1 cellular context compared by ENCODE assay signal in the genomic region with DNA sequence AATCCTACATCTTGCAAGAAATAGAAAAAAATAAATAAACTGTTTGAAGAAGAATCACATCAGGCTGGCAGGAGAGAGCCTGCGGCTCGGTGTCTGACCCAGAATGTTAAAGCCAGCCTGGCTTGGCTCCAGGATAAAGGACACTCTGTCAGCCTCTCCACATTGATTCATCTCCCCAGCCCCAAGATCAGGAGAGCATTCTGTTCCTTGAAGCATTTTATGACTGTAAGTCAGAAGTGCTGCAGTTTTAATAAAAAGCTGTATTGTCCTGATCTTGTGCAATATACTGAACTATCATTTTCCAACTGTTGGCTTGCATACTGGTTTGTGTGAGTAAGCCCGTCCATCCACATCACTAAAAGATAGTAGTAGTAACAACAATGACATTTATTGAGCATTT.
TF ChIP-seq lines count a peak whose summit lies in the region.

No MANE protein-coding gene starts in this region.

TF ChIP-seq in GM23338, 12 proteins besides CTCF, POLR2A, EP300 and RAD21 (continued from another document):
- TF ChIP-seq, protein P1, sequence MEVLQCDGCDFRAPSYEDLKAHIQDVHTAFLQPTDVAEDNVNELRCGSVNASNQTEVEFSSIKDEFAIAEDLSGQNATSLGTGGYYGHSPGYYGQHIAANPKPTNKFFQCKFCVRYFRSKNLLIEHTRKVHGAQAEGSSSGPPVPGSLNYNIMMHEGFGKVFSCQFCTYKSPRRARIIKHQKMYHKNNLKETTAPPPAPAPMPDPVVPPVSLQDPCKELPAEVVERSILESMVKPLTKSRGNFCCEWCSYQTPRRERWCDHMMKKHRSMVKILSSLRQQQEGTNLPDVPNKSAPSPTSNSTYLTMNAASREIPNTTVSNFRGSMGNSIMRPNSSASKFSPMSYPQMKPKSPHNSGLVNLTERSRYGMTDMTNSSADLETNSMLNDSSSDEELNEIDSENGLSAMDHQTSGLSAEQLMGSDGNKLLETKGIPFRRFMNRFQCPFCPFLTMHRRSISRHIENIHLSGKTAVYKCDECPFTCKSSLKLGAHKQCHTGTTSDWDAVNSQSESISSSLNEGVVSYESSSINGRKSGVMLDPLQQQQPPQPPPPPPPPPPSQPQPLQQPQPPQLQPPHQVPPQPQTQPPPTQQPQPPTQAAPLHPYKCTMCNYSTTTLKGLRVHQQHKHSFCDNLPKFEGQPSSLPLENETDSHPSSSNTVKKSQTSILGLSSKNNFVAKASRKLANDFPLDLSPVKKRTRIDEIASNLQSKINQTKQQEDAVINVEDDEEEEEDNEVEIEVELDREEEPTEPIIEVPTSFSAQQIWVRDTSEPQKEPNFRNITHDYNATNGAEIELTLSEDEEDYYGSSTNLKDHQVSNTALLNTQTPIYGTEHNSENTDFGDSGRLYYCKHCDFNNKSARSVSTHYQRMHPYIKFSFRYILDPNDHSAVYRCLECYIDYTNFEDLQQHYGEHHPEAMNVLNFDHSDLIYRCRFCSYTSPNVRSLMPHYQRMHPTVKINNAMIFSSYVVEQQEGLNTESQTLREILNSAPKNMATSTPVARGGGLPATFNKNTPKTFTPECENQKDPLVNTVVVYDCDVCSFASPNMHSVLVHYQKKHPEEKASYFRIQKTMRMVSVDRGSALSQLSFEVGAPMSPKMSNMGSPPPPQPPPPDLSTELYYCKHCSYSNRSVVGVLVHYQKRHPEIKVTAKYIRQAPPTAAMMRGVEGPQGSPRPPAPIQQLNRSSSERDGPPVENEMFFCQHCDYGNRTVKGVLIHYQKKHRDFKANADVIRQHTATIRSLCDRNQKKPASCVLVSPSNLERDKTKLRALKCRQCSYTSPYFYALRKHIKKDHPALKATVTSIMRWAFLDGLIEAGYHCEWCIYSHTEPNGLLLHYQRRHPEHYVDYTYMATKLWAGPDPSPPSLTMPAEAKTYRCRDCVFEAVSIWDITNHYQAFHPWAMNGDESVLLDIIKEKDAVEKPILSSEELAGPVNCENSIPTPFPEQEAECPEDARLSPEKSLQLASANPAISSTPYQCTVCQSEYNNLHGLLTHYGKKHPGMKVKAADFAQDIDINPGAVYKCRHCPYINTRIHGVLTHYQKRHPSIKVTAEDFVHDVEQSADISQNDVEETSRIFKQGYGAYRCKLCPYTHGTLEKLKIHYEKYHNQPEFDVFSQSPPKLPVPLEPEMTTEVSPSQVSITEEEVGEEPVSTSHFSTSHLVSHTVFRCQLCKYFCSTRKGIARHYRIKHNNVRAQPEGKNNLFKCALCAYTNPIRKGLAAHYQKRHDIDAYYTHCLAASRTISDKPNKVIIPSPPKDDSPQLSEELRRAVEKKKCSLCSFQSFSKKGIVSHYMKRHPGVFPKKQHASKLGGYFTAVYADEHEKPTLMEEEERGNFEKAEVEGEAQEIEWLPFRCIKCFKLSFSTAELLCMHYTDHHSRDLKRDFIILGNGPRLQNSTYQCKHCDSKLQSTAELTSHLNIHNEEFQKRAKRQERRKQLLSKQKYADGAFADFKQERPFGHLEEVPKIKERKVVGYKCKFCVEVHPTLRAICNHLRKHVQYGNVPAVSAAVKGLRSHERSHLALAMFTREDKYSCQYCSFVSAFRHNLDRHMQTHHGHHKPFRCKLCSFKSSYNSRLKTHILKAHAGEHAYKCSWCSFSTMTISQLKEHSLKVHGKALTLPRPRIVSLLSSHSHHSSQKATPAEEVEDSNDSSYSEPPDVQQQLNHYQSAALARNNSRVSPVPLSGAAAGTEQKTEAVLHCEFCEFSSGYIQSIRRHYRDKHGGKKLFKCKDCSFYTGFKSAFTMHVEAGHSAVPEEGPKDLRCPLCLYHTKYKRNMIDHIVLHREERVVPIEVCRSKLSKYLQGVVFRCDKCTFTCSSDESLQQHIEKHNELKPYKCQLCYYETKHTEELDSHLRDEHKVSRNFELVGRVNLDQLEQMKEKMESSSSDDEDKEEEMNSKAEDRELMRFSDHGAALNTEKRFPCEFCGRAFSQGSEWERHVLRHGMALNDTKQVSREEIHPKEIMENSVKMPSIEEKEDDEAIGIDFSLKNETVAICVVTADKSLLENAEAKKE (CRISPR knock-in tag; IDR thresholded peaks at IDR 0.05), result no peak
- TF ChIP-seq JUNB (IDR thresholded peaks at IDR 0.05; ENCODE audit: unreplicated experiment), result no peak
- TF ChIP-seq EZH2phosphoT487 (IDR thresholded peaks at IDR 0.05; ENCODE audit: unreplicated experiment), result no peak
- TF ChIP-seq, protein P2, sequence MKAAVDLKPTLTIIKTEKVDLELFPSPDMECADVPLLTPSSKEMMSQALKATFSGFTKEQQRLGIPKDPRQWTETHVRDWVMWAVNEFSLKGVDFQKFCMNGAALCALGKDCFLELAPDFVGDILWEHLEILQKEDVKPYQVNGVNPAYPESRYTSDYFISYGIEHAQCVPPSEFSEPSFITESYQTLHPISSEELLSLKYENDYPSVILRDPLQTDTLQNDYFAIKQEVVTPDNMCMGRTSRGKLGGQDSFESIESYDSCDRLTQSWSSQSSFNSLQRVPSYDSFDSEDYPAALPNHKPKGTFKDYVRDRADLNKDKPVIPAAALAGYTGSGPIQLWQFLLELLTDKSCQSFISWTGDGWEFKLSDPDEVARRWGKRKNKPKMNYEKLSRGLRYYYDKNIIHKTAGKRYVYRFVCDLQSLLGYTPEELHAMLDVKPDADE (IDR thresholded peaks at IDR 0.05), result no peak
- no peak for TF ChIP-seq CREB1 (CRISPR knock-in tag; IDR thresholded peaks at IDR 0.05; ENCODE audit: low read depth)
TF ChIP-seq in GM23338: peak in this region for 0.
